16 cellular contexts compared by ENCODE assay signal in the genomic region with DNA sequence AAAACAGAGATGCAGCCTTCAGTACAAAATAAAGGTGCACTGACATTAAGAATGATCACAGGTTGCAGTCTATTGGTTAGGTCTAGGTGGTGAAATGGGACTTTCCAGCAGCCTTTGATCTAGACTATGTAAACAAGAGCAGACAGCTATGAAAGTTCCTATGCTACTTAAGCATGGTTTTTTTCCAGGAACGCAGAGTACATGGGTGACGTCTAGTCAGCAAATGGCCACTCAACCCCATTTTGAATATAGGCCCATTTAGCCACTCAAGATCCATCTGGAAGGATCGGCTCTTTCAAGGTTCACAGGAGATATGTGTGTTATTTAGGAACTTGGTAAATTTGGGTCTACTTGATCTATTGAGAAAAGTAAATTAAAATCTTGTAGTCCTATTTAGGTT.
DNase-seq lines count a peak whose midpoint lies in the region; ATAC-seq and TF ChIP-seq lines count a peak whose summit lies in the region.
"Had no signal": no experiment of that assay in that cellular context is flagged by ENCODE, and none has a peak within 500 bp of the region (broad histone marks: within the 10 kb centered on the region; RNA-seq: fewer than 3 reads in every experiment).

No MANE protein-coding gene starts in this region.

- ATAC-seq in GM19463 (IDR thresholded peaks at IDR 0.05; ENCODE audit: unreplicated experiment) (peak; percentile 94), HG03432 (IDR thresholded peaks at IDR 0.05; ENCODE audit: unreplicated experiment) (peak; percentile 94)
- ATAC-seq: foreskin keratinocyte; stimulated activated naive CD8-positive, alpha-beta T cell treated with anti-CD3 and anti-CD28 coated beads, Interleukin-15, amount 100 ng/mL, for 72 hours; WTC11 had no signal

- H3K79me1 ChIP-seq in H9 (ENCODE audit: insufficient read depth, low read depth, low read length, poor library complexity, severe bottlenecking): no peaks in the 10 kb centered on the region

- no peak overlapping the region for H2BK5ac ChIP-seq in H9 (ENCODE audit: insufficient read length, low read length)

- no peak for TF ChIP-seq CTCF in GM06990 (IDR thresholded peaks at IDR 0.05; ENCODE audit: insufficient read depth, low read length, poor library complexity, severe bottlenecking)
- TF ChIP-seq CTCF in epithelial cell of esophagus (IDR thresholded peaks at IDR 0.05; ENCODE audit: insufficient read depth, low read depth, low read length, missing control alignments): no peak
- TF ChIP-seq CTCF in H9 (conservative IDR thresholded peaks at IDR 0.05): no peak

- no peak overlapping the region for H3K56ac ChIP-seq in H9 (ENCODE audit: insufficient read length, low read depth, low read length)

- no CpG with 5 or more reads among the region's 3 CpGs for WGBS in H9 (ENCODE audit: extremely low coverage, insufficient read length, low lambda C conversion rate)

- no peak overlapping the region for H4K91ac ChIP-seq in H9 (ENCODE audit: insufficient read length, low read depth, low read length)

- peaks cover 0 to 5% (median 0%) of the 10 kb centered on the region in 3 experiments; a peak in 2 of 7 replicates for H3K36me3 Mint-ChIP-seq in H9 (ENCODE audit: insufficient read depth in 1 of 3, low read depth in 3 of 3)
- no peaks in the 10 kb centered on the region for H3K36me3 Mint-ChIP-seq in activated CD4-positive, alpha-beta memory T cell treated with anti-CD3 and anti-CD28 coated beads, Interleukin-2, amount 10 ng/mL, durations not matched to agents 7 days and 5 days (ENCODE audit: low read depth)
- H3K36me3 Mint-ChIP-seq: WTC11 had no signal

- H2BK120ac ChIP-seq in H9 (ENCODE audit: low read depth, low read length, poor library complexity, severe bottlenecking): no peak overlapping the region

- H2AK5ac ChIP-seq in H9 (ENCODE audit: insufficient read length, low read length): no peak overlapping the region

- no peak overlapping the region for H2BK12ac ChIP-seq in H9 (ENCODE audit: insufficient read length, low read depth, low read length)

- no peak overlapping the region for H3K4me2 ChIP-seq in H9 (ENCODE audit: insufficient read depth, insufficient read length, low read length)

- H3K4me1 ChIP-seq in H9 (ENCODE audit: insufficient read depth, low read length): no peaks in the 10 kb centered on the region
- H3K4me1 ChIP-seq: foreskin keratinocyte had no signal

- no peak overlapping the region for H3K18ac ChIP-seq in H9 (ENCODE audit: insufficient read length, low read depth, low read length)

- no peak overlapping the region for H3K27ac ChIP-seq in H9 (ENCODE audit: insufficient read length, low read depth, low read length)
- H3K27ac ChIP-seq: foreskin keratinocyte had no signal

- H3K9me3 ChIP-seq in H9 (ENCODE audit: control insufficient read depth, low read depth, low read length): no peaks in the 10 kb centered on the region

- H2BK20ac ChIP-seq in H9 (ENCODE audit: low read depth, low read length, poor library complexity, severe bottlenecking): no peak overlapping the region

- H3K23ac ChIP-seq in H9 (ENCODE audit: insufficient read length, low read depth, low read length): no peak overlapping the region

- no peak overlapping the region for H3T11ph ChIP-seq in H9 (ENCODE audit: low read length)

- peak; percentile 4 for DNase-seq in GM06990 (ENCODE audit: extremely low read depth, insufficient read length)
- DNase-seq in epithelial cell of esophagus (ENCODE audit: low read depth): peak; percentile 5
- no peak for DNase-seq in mesenteric fat pad (ENCODE audit: low spot score)
- DNase-seq in H9: no peak
- no peak for DNase-seq in activated CD4-positive, alpha-beta memory T cell treated with anti-CD3 and anti-CD28 coated beads, Interleukin-2, amount 10 ng/mL, durations not matched to agents 7 days and 5 days
- DNase-seq in stimulated activated CD4-positive, alpha-beta T cell treated with anti-CD3 and anti-CD28 coated beads, Interleukin-2, amount 100 ng/mL, for 48 hours: no peak
- DNase-seq: activated T-cell treated with anti-CD3 and anti-CD28 coated beads, Interleukin-2, amount 50 U/mL, for 24 hours; aorta; foreskin keratinocyte; NCI-H1105 treated with DMSO at 0.1 percent for 48 hours; NCI-H524 treated with DMSO at 0.1 percent for 48 hours; SIG-M5; stimulated activated naive CD8-positive, alpha-beta T cell treated with anti-CD3 and anti-CD28 coated beads, Interleukin-15, amount 100 ng/mL, for 72 hours had no signal

- H4K5ac ChIP-seq in H9 (ENCODE audit: insufficient read length, low read depth, low read length): no peak overlapping the region

- H2BK15ac ChIP-seq in H9 (ENCODE audit: low read depth, low read length): no peak overlapping the region

- H3K9me3 Mint-ChIP-seq in H9: no peaks in the 10 kb centered on the region
- H3K9me3 Mint-ChIP-seq in activated CD4-positive, alpha-beta memory T cell treated with anti-CD3 and anti-CD28 coated beads, Interleukin-2, amount 10 ng/mL, durations not matched to agents 7 days and 5 days: peaks cover 9% of the 10 kb centered on the region

- no peak overlapping the region for H3K4ac ChIP-seq in H9 (ENCODE audit: low read depth, low read length)

- no peaks in the 10 kb centered on the region for H3K27me3 ChIP-seq in GM06990 (replicated peaks; ENCODE audit: control insufficient read depth, insufficient read depth, low read length)
- no peaks in the 10 kb centered on the region for H3K27me3 ChIP-seq in H9 (ENCODE audit: insufficient read depth, low read length)
- H3K27me3 ChIP-seq: foreskin keratinocyte had no signal

- H3K27ac Mint-ChIP-seq in H9: no peak overlapping the region
- H3K27ac Mint-ChIP-seq in activated CD4-positive, alpha-beta memory T cell treated with anti-CD3 and anti-CD28 coated beads, Interleukin-2, amount 10 ng/mL, durations not matched to agents 7 days and 5 days: no peak overlapping the region
- H3K27ac Mint-ChIP-seq: activated T-cell treated with anti-CD3 and anti-CD28 coated beads, Interleukin-2, amount 50 U/mL, for 24 hours; WTC11 had no signal

- H3K9ac ChIP-seq in H9 (ENCODE audit: extremely low read depth, insufficient read length, low read length): no peak overlapping the region

- H4K20me1 ChIP-seq in H9 (ENCODE audit: control insufficient read depth, insufficient read depth, insufficient read length): no peaks in the 10 kb centered on the region

- POLR2A ChIA-PET in activated CD4-positive, alpha-beta memory T cell treated with anti-CD3 and anti-CD28 coated beads, Interleukin-2, amount 10 ng/mL, durations not matched to agents 7 days and 5 days (lab: Charles Lee): no interaction called here

- no peaks in the 10 kb centered on the region for H3K27me3 Mint-ChIP-seq in H9 (ENCODE audit: low read depth)
- H3K27me3 Mint-ChIP-seq in activated CD4-positive, alpha-beta memory T cell treated with anti-CD3 and anti-CD28 coated beads, Interleukin-2, amount 10 ng/mL, durations not matched to agents 7 days and 5 days: no peaks in the 10 kb centered on the region
- H3K27me3 Mint-ChIP-seq: activated T-cell treated with anti-CD3 and anti-CD28 coated beads, Interleukin-2, amount 50 U/mL, for 24 hours; stimulated activated naive CD8-positive, alpha-beta T cell treated with anti-CD3 and anti-CD28 coated beads, Interleukin-15, amount 100 ng/mL, for 72 hours had no signal

- H3K4me3 ChIP-seq in GM06990 (replicated peaks; ENCODE audit: low read depth, low read length): no peak overlapping the region
- H3K4me3 ChIP-seq in epithelial cell of esophagus (ENCODE audit: low read length): no peak overlapping the region

- no peak overlapping the region for H3K14ac ChIP-seq in H9 (ENCODE audit: insufficient read depth, low read length)

- H3K4me3 Mint-ChIP-seq in H9: no peak overlapping the region
- no peak overlapping the region for H3K4me3 Mint-ChIP-seq in activated CD4-positive, alpha-beta memory T cell treated with anti-CD3 and anti-CD28 coated beads, Interleukin-2, amount 10 ng/mL, durations not matched to agents 7 days and 5 days
- H3K4me3 Mint-ChIP-seq: activated T-cell treated with anti-CD3 and anti-CD28 coated beads, Interleukin-2, amount 50 U/mL, for 24 hours; stimulated activated naive CD8-positive, alpha-beta T cell treated with anti-CD3 and anti-CD28 coated beads, Interleukin-15, amount 100 ng/mL, for 72 hours; WTC11 had no signal

- H3K79me2 ChIP-seq in H9 (ENCODE audit: insufficient read depth, low read length): no peaks in the 10 kb centered on the region

- H3K36me3 ChIP-seq in GM06990 (ENCODE audit: control insufficient read depth, insufficient read depth, low read length): no peaks in the 10 kb centered on the region

- H3K4me1 Mint-ChIP-seq in H9: peaks cover 0 to 3% of the 10 kb centered on the region in 2 experiments; a peak in 1 of 4 replicates
- H3K4me1 Mint-ChIP-seq in activated CD4-positive, alpha-beta memory T cell treated with anti-CD3 and anti-CD28 coated beads, Interleukin-2, amount 10 ng/mL, durations not matched to agents 7 days and 5 days: no peaks in the 10 kb centered on the region
- H3K4me1 Mint-ChIP-seq: stimulated activated naive CD8-positive, alpha-beta T cell treated with anti-CD3 and anti-CD28 coated beads, Interleukin-15, amount 100 ng/mL, for 72 hours had no signal

- CTCF ChIA-PET in activated CD4-positive, alpha-beta memory T cell treated with anti-CD3 and anti-CD28 coated beads, Interleukin-2, amount 10 ng/mL, durations not matched to agents 7 days and 5 days (lab: Charles Lee): no interaction called here

- H4K8ac ChIP-seq in H9 (replicated peaks; ENCODE audit: insufficient read length, low read depth, low read length): no peak overlapping the region

- H3K23me2 ChIP-seq in H9 (ENCODE audit: insufficient read length, low read depth, low read length, poor library complexity, severe bottlenecking): no peaks in the 10 kb centered on the region

- H2AFZ ChIP-seq in H9 (ENCODE audit: low read length): no peak overlapping the region

Comparison
In these comparisons a context has a peak if more than half of its experiments do, and no peak if none do; other contexts are left out.
1. DNase-seq: peak in GM06990 (single experiment) and epithelial cell of esophagus (single experiment); none in mesenteric fat pad (single experiment), H9 (single experiment), activated CD4-positive, alpha-beta memory T cell treated with anti-CD3 and anti-CD28 coated beads, Interleukin-2, amount 10 ng/mL, durations not matched to agents 7 days and 5 days (single experiment) and stimulated activated CD4-positive, alpha-beta T cell treated with anti-CD3 and anti-CD28 coated beads, Interleukin-2, amount 100 ng/mL, for 48 hours (0 of 2).